ENCODE assay signal across 12 cellular contexts in genomic region chr11:128346808-128347207, GRCh38.
DNase-seq lines count a peak whose midpoint lies in the region; ATAC-seq and TF ChIP-seq lines count a peak whose summit lies in the region.
"Had no signal": no experiment of that assay in that cellular context is flagged by ENCODE, and none has a peak within 500 bp of the region (broad histone marks: within the 10 kb centered on the region; RNA-seq: fewer than 3 reads in every experiment).

No MANE protein-coding gene starts in this region.

- no peak for TF ChIP-seq CTCF in tibial nerve (IDR thresholded peaks at IDR 0.05)

- no peaks in the 10 kb centered on the region for H3K9me3 ChIP-seq in CD8-positive, alpha-beta memory T cell (ENCODE audit: low read length)
- H3K9me3 ChIP-seq in GM23248 (ENCODE audit: low read depth), result no peaks in the 10 kb centered on the region
- H3K9me3 ChIP-seq in tibial nerve, result no peaks in the 10 kb centered on the region
- H3K9me3 ChIP-seq: right lobe of liver had no signal

- no peak overlapping the region for H3K4me3 ChIP-seq in CD8-positive, alpha-beta memory T cell (ENCODE audit: low read length)
- no peak overlapping the region for H3K4me3 ChIP-seq in GM23248
- no peak overlapping the region for H3K4me3 ChIP-seq in tibial nerve
- H3K4me3 ChIP-seq: right lobe of liver had no signal

- peak overlapping the region; percentile 37 to 92 (median 80) for H3K27ac Mint-ChIP-seq in CD8-positive, alpha-beta memory T cell
- H3K27ac Mint-ChIP-seq in activated naive CD8-positive, alpha-beta T cell, result peak overlapping the region; percentile 65

- H3K79me2 ChIP-seq in GM23248 (ENCODE audit: insufficient read depth), result no peaks in the 10 kb centered on the region

- CTCF ChIA-PET in CD8-positive, alpha-beta memory T cell (lab: Charles Lee), result interaction anchor here (1.6 to 1.9 kb wide), 2 partner anchors 13 to 24 kb away, joined by 4 to 6 read pairs; no protein-coding TSS in a partner anchor

- 52 to 53% methylated on average over 3 of the region's 3 CpGs for WGBS in GM23248 (ENCODE audit: low coverage in 1 of 2, low lambda C conversion rate in 2 of 2, missing lambda C conversion rate in 2 of 2), 2 experiments
- WGBS in tibial nerve, 2 donors, result 35 to 49% methylated on average over 3 of the region's 3 CpGs

- H3K9me3 Mint-ChIP-seq in CD8-positive, alpha-beta memory T cell, result no peaks in the 10 kb centered on the region
- peaks cover 4% of the 10 kb centered on the region for H3K9me3 Mint-ChIP-seq in activated naive CD8-positive, alpha-beta T cell (ENCODE audit: low read depth)

- no peak overlapping the region for H2AFZ ChIP-seq in GM23248

- no peaks in the 10 kb centered on the region for H3K9me2 ChIP-seq in GM23248 (ENCODE audit: insufficient read depth)

- H4K20me1 ChIP-seq in GM23248 (ENCODE audit: insufficient read depth), result no peaks in the 10 kb centered on the region

- no peak for TF ChIP-seq POLR2A in tibial nerve (IDR thresholded peaks at IDR 0.05)

- no peak overlapping the region for H3K9ac ChIP-seq in GM23248

- no peaks in the 10 kb centered on the region for H3K36me3 ChIP-seq in CD8-positive, alpha-beta memory T cell (ENCODE audit: insufficient read depth, low read length)
- no peaks in the 10 kb centered on the region for H3K36me3 ChIP-seq in GM23248 (ENCODE audit: low read depth)
- H3K36me3 ChIP-seq in tibial nerve, result no peaks in the 10 kb centered on the region
- H3K36me3 ChIP-seq: right lobe of liver had no signal

- DNase-seq in CD8-positive, alpha-beta memory T cell, result no peak
- DNase-seq in GM23248 (peak; percentile 64), kidney tubule cell (ENCODE audit: low spot score) (peak; percentile 45), tibial nerve (ENCODE audit: low spot score in 2 of 2) (no peak)
- DNase-seq: effector CD4-positive, alpha-beta T cell; NCI-H446; right lobe of liver had no signal

- peak overlapping the region in 1 of 7 donors; percentile 15 for H3K4me3 Mint-ChIP-seq in CD8-positive, alpha-beta memory T cell
- no peak overlapping the region for H3K4me3 Mint-ChIP-seq in activated naive CD8-positive, alpha-beta T cell

- ATAC-seq in GM19351 (IDR thresholded peaks at IDR 0.05; ENCODE audit: unreplicated experiment) (no peak), GM18870 (IDR thresholded peaks at IDR 0.05; ENCODE audit: unreplicated experiment) (no peak), HG02852 (IDR thresholded peaks at IDR 0.05; ENCODE audit: unreplicated experiment) (no peak)
- ATAC-seq: right lobe of liver had no signal

- no peaks in the 10 kb centered on the region for H3K27me3 Mint-ChIP-seq in CD8-positive, alpha-beta memory T cell
- H3K27me3 Mint-ChIP-seq in activated naive CD8-positive, alpha-beta T cell, result no peaks in the 10 kb centered on the region
- H3K27me3 Mint-ChIP-seq: CD4-positive, CD25-positive, alpha-beta regulatory T cell had no signal

- H3K4me2 ChIP-seq in GM23248 (ENCODE audit: unreplicated experiment), result no peak overlapping the region

- POLR2A ChIA-PET in CD8-positive, alpha-beta memory T cell (lab: Charles Lee), result no interaction called here

- peaks cover 58 to 87% (median 86%) of the 10 kb centered on the region in 3 donors for H3K4me1 Mint-ChIP-seq in CD8-positive, alpha-beta memory T cell
- peaks cover 87% of the 10 kb centered on the region for H3K4me1 Mint-ChIP-seq in activated naive CD8-positive, alpha-beta T cell (ENCODE audit: low read depth)

- peaks cover 67% of the 10 kb centered on the region for H3K4me1 ChIP-seq in CD8-positive, alpha-beta memory T cell (ENCODE audit: insufficient read depth, low read length)
- H3K4me1 ChIP-seq in GM23248 (ENCODE audit: insufficient read depth) (peaks cover 16% of the 10 kb centered on the region), tibial nerve (peaks cover 0 to 11% (median 3%) of the 10 kb centered on the region in 4 donors)
- H3K4me1 ChIP-seq: right lobe of liver had no signal

- peaks cover 0 to 10% (median 5%) of the 10 kb centered on the region in 3 donors for H3K36me3 Mint-ChIP-seq in CD8-positive, alpha-beta memory T cell
- H3K36me3 Mint-ChIP-seq in activated naive CD8-positive, alpha-beta T cell, result peaks cover 6% of the 10 kb centered on the region
- H3K36me3 Mint-ChIP-seq: CD4-positive, CD25-positive, alpha-beta regulatory T cell had no signal

- no peak overlapping the region for H3K27ac ChIP-seq in CD8-positive, alpha-beta memory T cell (ENCODE audit: low read depth, low read length)
- H3K27ac ChIP-seq in GM23248 (no peak overlapping the region), tibial nerve (no peak overlapping the region)
- H3K27ac ChIP-seq: right lobe of liver had no signal

- H3F3A ChIP-seq in GM23248 (ENCODE audit: insufficient read depth), result peaks cover 25% of the 10 kb centered on the region

- in situ Hi-C loops in GM23248 (cut with MboI), result no loop called here

- no peaks in the 10 kb centered on the region for H3K27me3 ChIP-seq in CD8-positive, alpha-beta memory T cell (ENCODE audit: insufficient read depth, low read length, poor library complexity, severe bottlenecking)
- H3K27me3 ChIP-seq in GM23248 (replicated peaks; ENCODE audit: insufficient read depth), result no peaks in the 10 kb centered on the region
- no peaks in the 10 kb centered on the region for H3K27me3 ChIP-seq in tibial nerve
- H3K27me3 ChIP-seq: right lobe of liver had no signal

- TF ChIP-seq EP300 in tibial nerve (IDR thresholded peaks at IDR 0.05), result no peak

Comparison
In these comparisons a context has a peak if more than half of its experiments do, and no peak if none do; other contexts are left out.
1. DNase-seq: peak in GM23248 (single experiment) and kidney tubule cell (single experiment); none in CD8-positive, alpha-beta memory T cell (0 of 5) and tibial nerve (0 of 2).